8 cellular contexts compared by ENCODE assay signal in genomic region chr10:92847185-92847864, GRCh38. TPM values are rescaled to one million over a fixed set of nuclear protein-coding genes. Genes with fewer than 3 reads are reported as not detected.
DNase-seq lines count a peak whose midpoint lies in the region; ATAC-seq, FAIRE-seq and TF ChIP-seq lines count a peak whose summit lies in the region.

No MANE protein-coding gene starts in this region.

- H3K27me3 Mint-ChIP-seq in brain (peaks cover 5% of the 10 kb centered on the region), nephron (ENCODE audit: low read depth) (no peaks in the 10 kb centered on the region)

- no peak for FAIRE-seq in kidney (lab: Jason Lieb, UNC)

- H3K27me3 ChIP-seq in MM.1S (replicated peaks; ENCODE audit: insufficient read depth, low read length), result no peaks in the 10 kb centered on the region

- H3K9ac ChIP-seq in MM.1S (ENCODE audit: low read length) (no peak overlapping the region), kidney (ENCODE audit: low read length in 2 of 2) (peak overlapping the region in 1 of 2 donors; percentile 87)

- H3K4me3 Mint-ChIP-seq in brain, result peak overlapping the region; percentile 92 to 97 (median 93)
- H3K4me3 Mint-ChIP-seq in nephron, result peak overlapping the region; percentile 88 to 99 (median 98)

- H4K20me1 ChIP-seq in MM.1S (ENCODE audit: insufficient read depth, low read length), result no peaks in the 10 kb centered on the region

- no peak overlapping the region for H3K4me2 ChIP-seq in MM.1S (ENCODE audit: low read depth, low read length)

- H3K9me3 ChIP-seq in MM.1S (replicated peaks; ENCODE audit: insufficient read depth, low read length) (no peaks in the 10 kb centered on the region), kidney (ENCODE audit: control insufficient read depth in 1 of 2, low read length in 2 of 2) (no peaks in the 10 kb centered on the region)

- H3K36me3 Mint-ChIP-seq in brain, result peaks cover 16% of the 10 kb centered on the region
- H3K36me3 Mint-ChIP-seq in nephron (ENCODE audit: low read depth), result no peaks in the 10 kb centered on the region

- H3K36me3 ChIP-seq in MM.1S (replicated peaks; ENCODE audit: insufficient read depth, low read length) (no peaks in the 10 kb centered on the region), kidney (ENCODE audit: control insufficient read depth in 1 of 2, insufficient read depth in 2 of 2, low read length in 2 of 2) (no peaks in the 10 kb centered on the region)

- peaks cover 0 to 5% (median 0%) of the 10 kb centered on the region in 5 experiments for H3K9me3 Mint-ChIP-seq in brain
- no peaks in the 10 kb centered on the region for H3K9me3 Mint-ChIP-seq in nephron

- peak overlapping the region in 4 of 5 experiments; percentile 18 to 96 (median 94) for H3K27ac Mint-ChIP-seq in brain
- H3K27ac Mint-ChIP-seq in nephron, result peak overlapping the region in 2 of 3 experiments; percentile 72 to 80

- no peak for TF ChIP-seq CTCF in MM.1S (IDR thresholded peaks at IDR 0.05; ENCODE audit: low read length)
- TF ChIP-seq CTCF in brain (conservative IDR thresholded peaks at IDR 0.05), result no peak
- TF ChIP-seq CTCF in nephron (IDR thresholded peaks at IDR 0.05; ENCODE audit: unreplicated experiment in 3 of 3), result no peak
- no peak for TF ChIP-seq CTCF in kidney (IDR thresholded peaks at IDR 0.05; ENCODE audit: borderline replicate concordance, extremely low read depth, insufficient read depth)

- ATAC-seq in HG03045 (IDR thresholded peaks at IDR 0.05; ENCODE audit: unreplicated experiment), result no peak
- no peak for ATAC-seq in HG03521 (IDR thresholded peaks at IDR 0.05; ENCODE audit: unreplicated experiment)

- H3K9me2 ChIP-seq in MM.1S (replicated peaks; ENCODE audit: insufficient read depth, low read length), result no peaks in the 10 kb centered on the region

- no peak overlapping the region for H3K4me3 ChIP-seq in MM.1S (ENCODE audit: low read length)
- peak overlapping the region in 1 of 2 donors; percentile 91 for H3K4me3 ChIP-seq in kidney (ENCODE audit: low read length in 2 of 2)

- H3F3A ChIP-seq in MM.1S (ENCODE audit: insufficient read depth, low read length), result peaks cover 18% of the 10 kb centered on the region

- peaks cover 31% of the 10 kb centered on the region for H3K79me2 ChIP-seq in MM.1S (ENCODE audit: low read length)

- intact Hi-C loops in kidney (cut with DNase I), result no loop called here

- peaks cover 36% of the 10 kb centered on the region for H3K4me1 ChIP-seq in MM.1S (ENCODE audit: low read length)
- H3K4me1 ChIP-seq in kidney (ENCODE audit: control insufficient read depth in 1 of 2, insufficient read depth in 1 of 2, low read depth in 1 of 2, low read length in 2 of 2), result no peaks in the 10 kb centered on the region

- peak overlapping the region; percentile 96; the same call in 1 of the 2 replicates for H2AFZ ChIP-seq in MM.1S (ENCODE audit: low read length)

- peaks cover 26% of the 10 kb centered on the region for H3K4me1 Mint-ChIP-seq in brain
- peaks cover 24% of the 10 kb centered on the region for H3K4me1 Mint-ChIP-seq in nephron

- H3K27ac ChIP-seq in MM.1S (ENCODE audit: low read length), result no peak overlapping the region
- H3K27ac ChIP-seq in kidney (ENCODE audit: low read depth in 2 of 2, low read length in 2 of 2), result no peak overlapping the region

- DNase-seq in EH (ENCODE audit: low read depth) (peak; percentile 18), MM.1S (no peak), LoVo (ENCODE audit: low spot score) (no peak), kidney (no peak)

RNA-seq across cellular contexts. Expression of gene EXOC6, which starts 1.0 kb away (rescaled TPM):
- polyA plus RNA-seq in brain (ENCODE audit: insufficient read depth, low read depth, low replicate concordance), result 9.9 TPM
- total RNA-seq in kidney, result 17.0 TPM
- polyA plus RNA-seq in kidney (ENCODE audit: insufficient read depth, low read depth, low replicate concordance), result 9.5 TPM
